Comparison of ENCODE assay signal across 8 cellular contexts in genomic region chrX:73562986-73563739, GRCh38. TPM values are rescaled to one million over a fixed set of nuclear protein-coding genes. Genes with fewer than 3 reads are reported as not detected.
DNase-seq lines count a peak whose midpoint lies in the region; ATAC-seq, FAIRE-seq and TF ChIP-seq lines count a peak whose summit lies in the region.

TSS of gene CHIC1 (plus strand) at chrX:73563197. CDS start at chrX:73563285, 88 bp downstream.

- peaks cover 5% of the 10 kb centered on the region for H3K27me3 Mint-ChIP-seq in activated naive CD4-positive, alpha-beta T cell treated with anti-CD3 and anti-CD28 coated beads, Interleukin-2, amount 10 ng/mL, durations not matched to agents 7 days and 5 days

- peak within 1 kb of the TSS; percentile 98 for H3K27ac Mint-ChIP-seq in activated naive CD4-positive, alpha-beta T cell treated with anti-CD3 and anti-CD28 coated beads, Interleukin-2, amount 10 ng/mL, durations not matched to agents 7 days and 5 days

- FAIRE-seq in D721Med (lab: Jason Lieb, UNC) = no peak

- H3K27ac ChIP-seq in suprapubic skin = peak within 1 kb of the TSS; percentile 80

- H3K36me3 Mint-ChIP-seq in activated naive CD4-positive, alpha-beta T cell treated with anti-CD3 and anti-CD28 coated beads, Interleukin-2, amount 10 ng/mL, durations not matched to agents 7 days and 5 days = peaks cover 2% of the 10 kb centered on the region

- DNase-seq in D721Med (ENCODE audit: insufficient read length, low spot score) (peak; percentile 20), SHP77 treated with DMSO at 0.1 percent for 48 hours (lab: John Stamatoyannopoulos, UW) (peak; percentile 47), globus pallidus (ENCODE audit: low spot score) (peak; percentile 52), omental fat pad (ENCODE audit: low spot score) (peak; percentile 28), suprapubic skin (ENCODE audit: low spot score in 2 of 2) (peak; percentile 76 to 80)
- DNase-seq in Jurkat, Clone E6-1 (ENCODE audit: low read depth, low spot score) = peak; percentile 77
- DNase-seq in activated naive CD4-positive, alpha-beta T cell treated with anti-CD3 and anti-CD28 coated beads, Interleukin-2, amount 10 ng/mL, durations not matched to agents 7 days and 5 days = peak; percentile 81

- 35% methylated on average over 51 of the region's 51 CpGs for WGBS in suprapubic skin

- peak within 1 kb of the TSS; percentile 96 for H3K4me3 Mint-ChIP-seq in activated naive CD4-positive, alpha-beta T cell treated with anti-CD3 and anti-CD28 coated beads, Interleukin-2, amount 10 ng/mL, durations not matched to agents 7 days and 5 days

- ATAC-seq in GM21526 (IDR thresholded peaks at IDR 0.05; ENCODE audit: low FRiP score, unreplicated experiment) (peak; percentile 53), omental fat pad (ENCODE audit: low FRiP score) (peak; percentile 82)

- H3K4me3 ChIP-seq in Jurkat, Clone E6-1 (ENCODE audit: low read length) = peak within 1 kb of the TSS; percentile 69
- H3K4me3 ChIP-seq in suprapubic skin = peak within 1 kb of the TSS; percentile 59

- TF ChIP-seq EP300 in suprapubic skin (IDR thresholded peaks at IDR 0.05) = no peak

- H3K36me3 ChIP-seq in suprapubic skin = no peaks in the 10 kb centered on the region

- TF ChIP-seq POLR2A in suprapubic skin (IDR thresholded peaks at IDR 0.05) = no peak

- no peak for TF ChIP-seq CTCF in D721Med (IDR thresholded peaks at IDR 0.05; ENCODE audit: insufficient read depth, missing control alignments)
- no peak for TF ChIP-seq CTCF in omental fat pad (IDR thresholded peaks at IDR 0.05)
- no peak for TF ChIP-seq CTCF in suprapubic skin (IDR thresholded peaks at IDR 0.05)

- H3K4me1 ChIP-seq in suprapubic skin = peaks cover 2% of the 10 kb centered on the region

- no peaks in the 10 kb centered on the region for H3K9me3 Mint-ChIP-seq in activated naive CD4-positive, alpha-beta T cell treated with anti-CD3 and anti-CD28 coated beads, Interleukin-2, amount 10 ng/mL, durations not matched to agents 7 days and 5 days

- no peaks in the 10 kb centered on the region for H3K9me3 ChIP-seq in suprapubic skin

- H3K27me3 ChIP-seq in suprapubic skin = no peaks in the 10 kb centered on the region

- H3K4me1 Mint-ChIP-seq in activated naive CD4-positive, alpha-beta T cell treated with anti-CD3 and anti-CD28 coated beads, Interleukin-2, amount 10 ng/mL, durations not matched to agents 7 days and 5 days = peaks cover 24% of the 10 kb centered on the region

- CTCF ChIA-PET in activated naive CD4-positive, alpha-beta T cell treated with anti-CD3 and anti-CD28 coated beads, Interleukin-2, amount 10 ng/mL, durations not matched to agents 7 days and 5 days (lab: Charles Lee) = no interaction called here

RNA-seq across cellular contexts. Expression of gene CHIC1, which starts in this region (rescaled TPM):
- polyA plus RNA-seq in Jurkat, Clone E6-1 (2012; ENCODE audit: insufficient read depth, insufficient read length) = 3.0 TPM
- total RNA-seq in omental fat pad (10 to 100 TPM in 1 of 4 donors, 1 to 10 TPM in 3; 6.5 to 12.5 (median 7.8) TPM), suprapubic skin (10 to 100 TPM in 1 of 4 donors, 1 to 10 TPM in 3; 3.8 to 11.9 (median 7.0) TPM)

Comparison
In these comparisons a context has a peak if more than half of its experiments do, and no peak if none do; other contexts are left out.
1. Peak in every context shown above with its lines: DNase-seq, ATAC-seq, H3K4me3 ChIP-seq and H3K27ac ChIP-seq.
2. DNase-seq: peak in every context shown above with its lines; median percentile 81 in activated naive CD4-positive, alpha-beta T cell treated with anti-CD3 and anti-CD28 coated beads, Interleukin-2, amount 10 ng/mL, durations not matched to agents 7 days and 5 days; 78 in suprapubic skin; 77 in Jurkat, Clone E6-1; 52 in globus pallidus; 47 in SHP77 treated with DMSO at 0.1 percent for 48 hours; 28 in omental fat pad; 20 in D721Med.